8 cellular contexts compared by ENCODE assay signal in the genomic region with DNA sequence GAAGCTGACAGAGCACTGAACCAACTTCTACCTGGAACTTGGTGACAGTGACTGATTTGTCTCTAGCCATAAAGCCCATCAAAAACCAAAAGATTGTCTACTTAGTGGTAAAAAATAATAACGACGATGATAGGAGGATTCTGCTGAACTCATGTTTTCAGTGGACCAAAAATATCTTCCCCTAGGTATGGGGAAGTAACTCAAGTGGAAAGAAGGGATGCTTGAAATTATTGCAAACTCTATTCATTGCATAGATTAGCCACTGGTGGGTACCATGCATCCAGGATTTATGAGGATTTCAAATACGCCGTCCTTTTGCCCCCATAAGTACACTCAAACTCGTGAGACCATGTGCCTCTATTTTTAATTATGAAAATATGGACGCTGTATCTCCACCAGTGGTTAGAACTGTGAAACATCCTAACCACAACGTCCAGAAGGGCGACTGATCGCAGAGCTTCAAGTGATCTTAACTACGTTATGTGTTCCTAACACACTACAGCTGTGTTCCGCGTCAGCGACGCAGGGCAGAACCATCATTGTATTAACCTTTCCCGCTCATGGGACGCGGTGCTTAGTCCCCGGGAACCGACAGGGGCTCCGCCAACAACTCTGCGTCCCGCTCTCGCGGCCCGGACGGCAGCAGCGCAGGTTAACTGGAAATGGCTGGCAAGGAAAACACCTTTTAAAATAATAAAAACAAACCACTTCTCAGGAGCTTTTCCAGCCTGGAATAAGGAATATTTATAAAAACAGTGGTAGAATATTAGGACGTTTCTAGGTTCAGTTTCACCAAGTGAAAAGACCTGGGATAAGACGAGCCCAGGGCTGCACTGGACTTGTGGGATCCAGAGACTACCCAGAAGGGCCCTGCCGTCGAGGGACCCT. TPM values are rescaled to one million over a fixed set of nuclear protein-coding genes. Genes with fewer than 3 reads are reported as not detected.
A peak's percentile ranks its signal among the peaks of the same experiment; 100 is the strongest.
DNase-seq lines count a peak whose midpoint lies in the region; ATAC-seq, FAIRE-seq and TF ChIP-seq lines count a peak whose summit lies in the region.

No MANE protein-coding gene starts in this region.

- peaks cover 22% of the 10 kb centered on the region for H3K36me3 Mint-ChIP-seq in Caco-2 (ENCODE audit: insufficient read depth, unreplicated experiment)

- peak overlapping the region; percentile 97 for H3K4me3 Mint-ChIP-seq in Caco-2 (ENCODE audit: unreplicated experiment)

- TF ChIP-seq CTCF in Caco-2 (IDR thresholded peaks at IDR 0.05; ENCODE audit: insufficient read depth in 1 of 2, low read depth in 1 of 2, low read length in 1 of 2, severe bottlenecking in 1 of 2, unreplicated experiment in 1 of 2) (peak in 1 of 2 experiments; percentile 33), tibial artery (IDR thresholded peaks at IDR 0.05) (no peak)

- H3K9me3 ChIP-seq in Caco-2, result no peaks in the 10 kb centered on the region
- no peaks in the 10 kb centered on the region for H3K9me3 ChIP-seq in HUES6 (ENCODE audit: control insufficient read depth, insufficient read depth, low read depth, low read length)
- no peaks in the 10 kb centered on the region for H3K9me3 ChIP-seq in tibial artery

- H3K27ac Mint-ChIP-seq in Caco-2 (ENCODE audit: unreplicated experiment), result peak overlapping the region; percentile 98

- H3K27me3 ChIP-seq in Caco-2 (replicated peaks; ENCODE audit: control insufficient read depth, insufficient read depth, low read length) (no peaks in the 10 kb centered on the region), HUES6 (ENCODE audit: control insufficient read depth, insufficient read depth, low read length) (no peaks in the 10 kb centered on the region), tibial artery (no peaks in the 10 kb centered on the region)

- CTCF ChIA-PET in Caco-2 (lab: Charles Lee), result interaction anchor here (1.1 to 1.4 kb wide), 5 partner anchors 13 to 305 kb away, joined by 3 to 13 read pairs (median 3); a partner anchor contains a TSS

- TSS peak; percentile 40 for BruUV-seq in Caco-2 (replicated peaks; lab: Mats Ljungman, UMichigan)

- H3K4me3 ChIP-seq in Caco-2 (ENCODE audit: low read depth, low read length) (peak overlapping the region; percentile 61), HUES6 (ENCODE audit: low read depth, low read length) (peak overlapping the region; percentile 87), tibial artery (peak overlapping the region; percentile 85 to 97)

- H3K4me1 Mint-ChIP-seq in Caco-2 (ENCODE audit: low read depth, unreplicated experiment), result peaks cover 6% of the 10 kb centered on the region

- no peaks in the 10 kb centered on the region for H3K9me3 Mint-ChIP-seq in Caco-2 (ENCODE audit: unreplicated experiment)

- POLR2A ChIA-PET in Caco-2 (lab: Charles Lee), result interaction anchor here (0.6 to 1.2 kb wide), 3 partner anchors 33 to 88 kb away, joined by 3 to 17 read pairs (median 11); a partner anchor contains a TSS

- TF ChIP-seq POLR2A in Raji (IDR thresholded peaks at IDR 0.05; ENCODE audit: insufficient read depth, low read depth, low read length), result peak; percentile 27; the same call in 1 of the 2 replicates

- H3K4me1 ChIP-seq in Caco-2 (peaks cover 12% of the 10 kb centered on the region), HUES6 (ENCODE audit: control insufficient read depth, insufficient read depth, low read length) (no peaks in the 10 kb centered on the region), tibial artery (peaks cover 0 to 27% (median 12%) of the 10 kb centered on the region in 4 donors)

- no peaks in the 10 kb centered on the region for H3K27me3 Mint-ChIP-seq in Caco-2 (ENCODE audit: insufficient read depth, unreplicated experiment)

- DNase-seq in Caco-2, result peak; percentile 71 to 74
- peak; percentile 35 for DNase-seq in activated gamma-delta T cell treated with Interleukin-2 at 50 U/mL for 16 hours
- peak; percentile 13 to 20 for DNase-seq in frontal cortex (ENCODE audit: low spot score in 2 of 2)
- DNase-seq in occipital lobe (lab: John Stamatoyannopoulos, UW), result peak; percentile 20
- peak in 1 of 2 donors; percentile 28 for DNase-seq in tibial artery

- no peak for FAIRE-seq in frontal cortex (lab: Jason Lieb, UNC)

- H3K9ac ChIP-seq in HUES6 (ENCODE audit: low read length), result peak overlapping the region; percentile 76

- ATAC-seq in GM21381 (IDR thresholded peaks at IDR 0.05; ENCODE audit: unreplicated experiment), result peak; percentile 31

- H3K27ac ChIP-seq in HUES6 (ENCODE audit: low read depth, low read length) (peak overlapping the region; percentile 37; the same call in 1 of the 2 replicates), tibial artery (peak overlapping the region; percentile 83 to 91)

- intact Hi-C loops in Caco-2 (cut with micrococcal nuclease; ENCODE audit: unreplicated experiment) (loop anchor here (1.0 to 5.0 kb wide), 3 partner anchors 33 to 530 kb away; a partner anchor contains a TSS), tibial artery (cut with DNase I; ENCODE audit: low total_unique reads) (loop anchor here (2.0 to 10.0 kb wide), 2 partner anchors 279 to 307 kb away; a partner anchor contains a TSS)

- H3K36me3 ChIP-seq in Caco-2 (ENCODE audit: control insufficient read depth, insufficient read depth, low read length) (peaks cover 3% of the 10 kb centered on the region; the same call in 1 of the 2 replicates), HUES6 (ENCODE audit: control insufficient read depth, insufficient read depth, low read length) (peaks cover 16% of the 10 kb centered on the region), tibial artery (peaks cover 8 to 24% (median 20%) of the 10 kb centered on the region in 3 donors)

RNA-seq across cellular contexts. Expression of a gene that starts 0.8 kb away (rescaled TPM):
- total RNA-seq in Caco-2 (2022) (19.5 and 20.1 TPM in 2 replicates), frontal cortex (74.6 TPM), occipital lobe (79.9 TPM)

RNA-seq across cellular contexts. Expression of a gene that starts 1.1 kb away (rescaled TPM):
- total RNA-seq in Caco-2 (2022) (14.2 and 14.4 TPM in 2 replicates), frontal cortex (20.0 TPM), occipital lobe (25.3 TPM)

RNA-seq across cellular contexts. Expression of a gene that starts 49.8 kb away (rescaled TPM):
- 0.51 TPM in 1 of 2 replicates, not detected in the other for total RNA-seq in Caco-2 (2022)
- total RNA-seq in frontal cortex, result not detected
- not detected for total RNA-seq in occipital lobe
